2 cellular contexts compared by ENCODE assay signal in the genomic region with DNA sequence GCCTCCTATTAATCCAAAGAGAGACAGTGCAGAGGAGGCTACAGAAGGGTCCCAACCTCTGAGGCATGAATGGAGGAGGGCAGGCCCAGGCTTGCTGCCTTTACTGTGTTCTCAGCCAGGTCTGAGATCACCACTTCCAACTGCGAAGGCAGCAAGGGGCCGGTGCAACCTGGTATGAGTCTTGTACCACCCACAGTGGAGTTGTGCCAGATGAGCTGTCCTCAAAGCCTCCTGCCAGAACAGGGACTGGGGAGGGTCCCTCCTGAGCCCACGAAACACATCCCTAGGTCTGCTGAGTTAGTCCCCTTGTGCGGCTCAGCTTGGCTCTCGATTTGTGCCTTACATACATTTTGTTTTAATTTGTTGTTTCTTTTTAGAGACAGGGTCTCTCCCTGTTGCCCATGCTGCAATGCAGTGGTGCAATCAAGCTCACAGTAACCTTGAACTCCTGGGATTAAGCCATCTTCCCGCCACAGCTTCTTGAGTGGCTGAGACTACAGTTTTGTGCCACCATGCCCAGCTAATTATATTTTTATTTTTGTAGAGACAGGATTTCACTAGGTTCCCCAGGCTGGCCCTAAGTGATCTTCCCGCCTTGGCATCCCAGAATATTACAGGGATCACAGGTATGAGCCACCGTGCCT.
TF ChIP-seq lines count a peak whose summit lies in the region.

No MANE protein-coding gene starts in this region.

TF ChIP-seq in HepG2, 621 proteins besides CTCF, POLR2A, EP300 and RAD21:
- TF ChIP-seq, protein P1, sequence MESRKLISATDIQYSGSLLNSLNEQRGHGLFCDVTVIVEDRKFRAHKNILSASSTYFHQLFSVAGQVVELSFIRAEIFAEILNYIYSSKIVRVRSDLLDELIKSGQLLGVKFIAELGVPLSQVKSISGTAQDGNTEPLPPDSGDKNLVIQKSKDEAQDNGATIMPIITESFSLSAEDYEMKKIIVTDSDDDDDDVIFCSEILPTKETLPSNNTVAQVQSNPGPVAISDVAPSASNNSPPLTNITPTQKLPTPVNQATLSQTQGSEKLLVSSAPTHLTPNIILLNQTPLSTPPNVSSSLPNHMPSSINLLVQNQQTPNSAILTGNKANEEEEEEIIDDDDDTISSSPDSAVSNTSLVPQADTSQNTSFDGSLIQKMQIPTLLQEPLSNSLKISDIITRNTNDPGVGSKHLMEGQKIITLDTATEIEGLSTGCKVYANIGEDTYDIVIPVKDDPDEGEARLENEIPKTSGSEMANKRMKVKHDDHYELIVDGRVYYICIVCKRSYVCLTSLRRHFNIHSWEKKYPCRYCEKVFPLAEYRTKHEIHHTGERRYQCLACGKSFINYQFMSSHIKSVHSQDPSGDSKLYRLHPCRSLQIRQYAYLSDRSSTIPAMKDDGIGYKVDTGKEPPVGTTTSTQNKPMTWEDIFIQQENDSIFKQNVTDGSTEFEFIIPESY (CRISPR knock-in tag; IDR thresholded peaks at IDR 0.05), result peak; percentile 84; the same call in 1 of the 2 replicates
- TF ChIP-seq CC2D1A (CRISPR knock-in tag; IDR thresholded peaks at IDR 0.05) (no peak), ZNF451 (CRISPR knock-in tag; IDR thresholded peaks at IDR 0.05) (no peak)

TF ChIP-seq in SK-N-SH treated with all-trans-retinoic acid at 6 μM for 48 hours, 23 proteins besides CTCF, POLR2A, EP300 and RAD21:
- TF ChIP-seq ESRRG (CRISPR knock-in tag; IDR thresholded peaks at IDR 0.05) (no peak), SNAI2 (CRISPR knock-in tag; IDR thresholded peaks at IDR 0.05) (no peak), OSR1 (CRISPR knock-in tag; IDR thresholded peaks at IDR 0.05) (no peak), TSHZ2 (CRISPR knock-in tag; IDR thresholded peaks at IDR 0.05) (no peak), ZFP30 (CRISPR knock-in tag; IDR thresholded peaks at IDR 0.05) (no peak), ZNF70 (CRISPR knock-in tag; IDR thresholded peaks at IDR 0.05) (no peak), ARNTL (CRISPR knock-in tag; IDR thresholded peaks at IDR 0.05; ENCODE audit: borderline replicate concordance, low read depth) (no peak)
- TF ChIP-seq, protein P2, sequence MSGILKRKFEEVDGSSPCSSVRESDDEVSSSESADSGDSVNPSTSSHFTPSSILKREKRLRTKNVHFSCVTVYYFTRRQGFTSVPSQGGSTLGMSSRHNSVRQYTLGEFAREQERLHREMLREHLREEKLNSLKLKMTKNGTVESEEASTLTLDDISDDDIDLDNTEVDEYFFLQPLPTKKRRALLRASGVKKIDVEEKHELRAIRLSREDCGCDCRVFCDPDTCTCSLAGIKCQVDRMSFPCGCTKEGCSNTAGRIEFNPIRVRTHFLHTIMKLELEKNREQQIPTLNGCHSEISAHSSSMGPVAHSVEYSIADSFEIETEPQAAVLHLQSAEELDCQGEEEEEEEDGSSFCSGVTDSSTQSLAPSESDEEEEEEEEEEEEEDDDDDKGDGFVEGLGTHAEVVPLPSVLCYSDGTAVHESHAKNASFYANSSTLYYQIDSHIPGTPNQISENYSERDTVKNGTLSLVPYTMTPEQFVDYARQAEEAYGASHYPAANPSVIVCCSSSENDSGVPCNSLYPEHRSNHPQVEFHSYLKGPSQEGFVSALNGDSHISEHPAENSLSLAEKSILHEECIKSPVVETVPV (CRISPR knock-in tag; IDR thresholded peaks at IDR 0.05), result no peak
- TF ChIP-seq, protein P3, sequence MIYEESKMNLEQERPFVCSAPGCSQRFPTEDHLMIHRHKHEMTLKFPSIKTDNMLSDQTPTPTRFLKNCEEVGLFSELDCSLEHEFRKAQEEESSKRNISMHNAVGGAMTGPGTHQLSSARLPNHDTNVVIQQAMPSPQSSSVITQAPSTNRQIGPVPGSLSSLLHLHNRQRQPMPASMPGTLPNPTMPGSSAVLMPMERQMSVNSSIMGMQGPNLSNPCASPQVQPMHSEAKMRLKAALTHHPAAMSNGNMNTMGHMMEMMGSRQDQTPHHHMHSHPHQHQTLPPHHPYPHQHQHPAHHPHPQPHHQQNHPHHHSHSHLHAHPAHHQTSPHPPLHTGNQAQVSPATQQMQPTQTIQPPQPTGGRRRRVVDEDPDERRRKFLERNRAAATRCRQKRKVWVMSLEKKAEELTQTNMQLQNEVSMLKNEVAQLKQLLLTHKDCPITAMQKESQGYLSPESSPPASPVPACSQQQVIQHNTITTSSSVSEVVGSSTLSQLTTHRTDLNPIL (CRISPR knock-in tag; IDR thresholded peaks at IDR 0.05; ENCODE audit: low read depth), result no peak
- TF ChIP-seq, protein P4, sequence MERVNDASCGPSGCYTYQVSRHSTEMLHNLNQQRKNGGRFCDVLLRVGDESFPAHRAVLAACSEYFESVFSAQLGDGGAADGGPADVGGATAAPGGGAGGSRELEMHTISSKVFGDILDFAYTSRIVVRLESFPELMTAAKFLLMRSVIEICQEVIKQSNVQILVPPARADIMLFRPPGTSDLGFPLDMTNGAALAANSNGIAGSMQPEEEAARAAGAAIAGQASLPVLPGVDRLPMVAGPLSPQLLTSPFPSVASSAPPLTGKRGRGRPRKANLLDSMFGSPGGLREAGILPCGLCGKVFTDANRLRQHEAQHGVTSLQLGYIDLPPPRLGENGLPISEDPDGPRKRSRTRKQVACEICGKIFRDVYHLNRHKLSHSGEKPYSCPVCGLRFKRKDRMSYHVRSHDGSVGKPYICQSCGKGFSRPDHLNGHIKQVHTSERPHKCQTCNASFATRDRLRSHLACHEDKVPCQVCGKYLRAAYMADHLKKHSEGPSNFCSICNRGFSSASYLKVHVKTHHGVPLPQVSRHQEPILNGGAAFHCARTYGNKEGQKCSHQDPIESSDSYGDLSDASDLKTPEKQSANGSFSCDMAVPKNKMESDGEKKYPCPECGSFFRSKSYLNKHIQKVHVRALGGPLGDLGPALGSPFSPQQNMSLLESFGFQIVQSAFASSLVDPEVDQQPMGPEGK (CRISPR knock-in tag; IDR thresholded peaks at IDR 0.05; ENCODE audit: borderline replicate concordance), result no peak
TF ChIP-seq in SK-N-SH treated with all-trans-retinoic acid at 6 μM for 48 hours: peak in this region for 0.
